ENCODE assay signal across 16 cellular contexts in genomic region chr3:11455977-11456376, GRCh38.
DNase-seq lines count a peak whose midpoint lies in the region; ATAC-seq and TF ChIP-seq lines count a peak whose summit lies in the region.
"Had no signal": no experiment of that assay in that cellular context is flagged by ENCODE, and none has a peak within 500 bp of the region (broad histone marks: within the 10 kb centered on the region; RNA-seq: fewer than 3 reads in every experiment).

No MANE protein-coding gene starts in this region.

- peak; percentile 90 for DNase-seq in EH (ENCODE audit: low read depth)
- DNase-seq in NOMO-1 (lab: John Stamatoyannopoulos, UW; ENCODE audit: unreplicated experiment in 2 of 2): peak; percentile 86 to 91
- DNase-seq in cardiac fibroblast (ENCODE audit: low read depth in 2 of 2): peak; percentile 81 to 97
- no peak for DNase-seq in lower lobe of right lung
- no peak for DNase-seq in stomach
- no peak for DNase-seq in GM23338 (ENCODE audit: low spot score)
- no peak for DNase-seq in psoas muscle
- DNase-seq: activated CD4-positive, alpha-beta T cell treated with anti-CD3 and anti-CD28 coated beads, Interleukin-2, amount 50 U/mL, for 48 hours; activated effector memory CD4-positive, alpha-beta T cell treated with Interleukin-2 at 50 U/mL for 16 hours; COR-L47; NCI-H2029; SHP77 treated with DMSO at 0.1 percent for 48 hours had no signal

- H3K36me3 Mint-ChIP-seq in GM23338 (ENCODE audit: low read depth): no peaks in the 10 kb centered on the region

- no peak overlapping the region for H2AFZ ChIP-seq in GM23338

- H3K27me3 ChIP-seq in lower lobe of right lung (ENCODE audit: low read depth): no peaks in the 10 kb centered on the region
- no peaks in the 10 kb centered on the region for H3K27me3 ChIP-seq in stomach
- H3K27me3 ChIP-seq in GM23338 (ENCODE audit: insufficient read depth): no peaks in the 10 kb centered on the region
- H3K27me3 ChIP-seq in psoas muscle (ENCODE audit: insufficient read depth in 3 of 3, low read length in 2 of 3): no peaks in the 10 kb centered on the region
- H3K27me3 ChIP-seq: cardiac muscle cell had no signal

- no peaks in the 10 kb centered on the region for H3K27me3 Mint-ChIP-seq in GM23338 (ENCODE audit: insufficient read depth, low read depth, poor library complexity)

- ATAC-seq in lower lobe of right lung (peak; percentile 43 to 63), GM23338 (no peak), HG03196 (IDR thresholded peaks at IDR 0.05; ENCODE audit: unreplicated experiment) (no peak), psoas muscle (no peak)

- H3K27ac Mint-ChIP-seq in GM23338: no peak overlapping the region

- intact Hi-C loops in lower lobe of right lung (cut with DNase I) (no loop called here), stomach (cut with DNase I; ENCODE audit: low total_unique reads) (no loop called here), psoas muscle (cut with DNase I) (no loop called here)

- no peak for TF ChIP-seq CTCF in cardiac fibroblast (IDR thresholded peaks at IDR 0.05; ENCODE audit: low read depth, low read length)
- no peak for TF ChIP-seq CTCF in lower lobe of right lung (IDR thresholded peaks at IDR 0.05)
- TF ChIP-seq CTCF in stomach (IDR thresholded peaks at IDR 0.05): no peak
- TF ChIP-seq CTCF in GM23338 (conservative IDR thresholded peaks at IDR 0.05; ENCODE audit: low read depth in 2 of 2): no peak
- TF ChIP-seq CTCF in psoas muscle (IDR thresholded peaks at IDR 0.05): no peak

- H3K27ac ChIP-seq in lower lobe of right lung (no peak overlapping the region), stomach (no peak overlapping the region), GM23338 (ENCODE audit: low read depth) (no peak overlapping the region), psoas muscle (no peak overlapping the region)
- H3K27ac ChIP-seq: cardiac muscle cell, skin epidermis had no signal

- H3K79me2 ChIP-seq in GM23338 (replicated peaks; ENCODE audit: insufficient read depth): no peaks in the 10 kb centered on the region

- H3K9me3 ChIP-seq in lower lobe of right lung (no peaks in the 10 kb centered on the region), stomach (no peaks in the 10 kb centered on the region), psoas muscle (no peaks in the 10 kb centered on the region)

- no peaks in the 10 kb centered on the region for H4K20me1 ChIP-seq in GM23338 (replicated peaks; ENCODE audit: insufficient read depth)

- H3K9me3 Mint-ChIP-seq in GM23338: no peaks in the 10 kb centered on the region

- WGBS in stomach, 5 donors: 88 to 96% (median 93%) methylated on average over 5 of the region's 5 CpGs
- 92 to 99% (median 95%) methylated on average over 5 of the region's 5 CpGs for WGBS in psoas muscle, 3 donors

- TF ChIP-seq EP300 in stomach (IDR thresholded peaks at IDR 0.05): no peak

- no peaks in the 10 kb centered on the region for H3K36me3 ChIP-seq in lower lobe of right lung
- H3K36me3 ChIP-seq in stomach: no peaks in the 10 kb centered on the region
- H3K36me3 ChIP-seq in GM23338 (ENCODE audit: insufficient read depth): no peaks in the 10 kb centered on the region
- H3K36me3 ChIP-seq in psoas muscle (ENCODE audit: insufficient read depth in 1 of 2, low read depth in 1 of 2): no peaks in the 10 kb centered on the region
- H3K36me3 ChIP-seq: cardiac muscle cell had no signal

- H3K4me3 ChIP-seq in cardiac fibroblast (replicated peaks in 1 of 2; ENCODE audit: low read depth in 2 of 2, low read length in 2 of 2) (no peak overlapping the region), lower lobe of right lung (no peak overlapping the region), stomach (no peak overlapping the region), GM23338 (no peak overlapping the region), psoas muscle (no peak overlapping the region)
- H3K4me3 ChIP-seq: cardiac muscle cell, skin epidermis had no signal

- TF ChIP-seq POLR2A in stomach (IDR thresholded peaks at IDR 0.05): no peak

- no peak overlapping the region for H3K4me2 ChIP-seq in GM23338

- no peaks in the 10 kb centered on the region for H3K4me1 ChIP-seq in lower lobe of right lung
- peaks cover 0 to 21% (median 3%) of the 10 kb centered on the region in 4 donors for H3K4me1 ChIP-seq in stomach
- H3K4me1 ChIP-seq in GM23338 (ENCODE audit: insufficient read depth): no peaks in the 10 kb centered on the region
- H3K4me1 ChIP-seq in psoas muscle: peaks cover 9% of the 10 kb centered on the region

- no peaks in the 10 kb centered on the region for H3K4me1 Mint-ChIP-seq in GM23338

- no peaks in the 10 kb centered on the region for H3K9me2 ChIP-seq in GM23338 (ENCODE audit: insufficient read depth)

- no peaks in the 10 kb centered on the region for H3F3A ChIP-seq in GM23338 (replicated peaks; ENCODE audit: low read depth)

- no peak overlapping the region for H3K4me3 Mint-ChIP-seq in GM23338
- H3K4me3 Mint-ChIP-seq: neural crest cell had no signal

TF ChIP-seq in GM23338, 12 proteins besides CTCF, POLR2A, EP300 and RAD21:
- TF ChIP-seq EZH2phosphoT487 (IDR thresholded peaks at IDR 0.05; ENCODE audit: unreplicated experiment) (no peak), JUNB (IDR thresholded peaks at IDR 0.05; ENCODE audit: unreplicated experiment) (no peak), ZNF114 (CRISPR knock-in tag; IDR thresholded peaks at IDR 0.05) (no peak), REST (IDR thresholded peaks at IDR 0.05; ENCODE audit: unreplicated experiment) (no peak)

Comparison
In these comparisons a context has a peak if more than half of its experiments do, and no peak if none do; other contexts are left out.
1. DNase-seq: peak in EH (single experiment), NOMO-1 (2 of 2) and cardiac fibroblast (2 of 2); none in lower lobe of right lung (single experiment), stomach (single experiment), GM23338 (single experiment) and psoas muscle (0 of 2).
2. ATAC-seq: peak in lower lobe of right lung (2 of 2); none in GM23338 (single experiment), HG03196 (single experiment) and psoas muscle (0 of 4).